ENCODE assay signal across 20 cellular contexts in genomic region chr17:20280051-20280450, GRCh38.
DNase-seq lines count a peak whose midpoint lies in the region; FAIRE-seq and TF ChIP-seq lines count a peak whose summit lies in the region.
"Had no signal": no experiment of that assay in that cellular context is flagged by ENCODE, and none has a peak within 500 bp of the region (broad histone marks: within the 10 kb centered on the region; RNA-seq: fewer than 3 reads in every experiment).

No MANE protein-coding gene starts in this region.

- peaks cover 44% of the 10 kb centered on the region for H3K4me1 Mint-ChIP-seq in T-helper 2 cell treated with Interferon-gamma antibody and Interleukin-4, amounts not matched to agents 5 μg/mL and 100 μg/mL, for 36 hours (ENCODE audit: low read depth)
- H3K4me1 Mint-ChIP-seq in nephron: peaks cover 37% of the 10 kb centered on the region
- H3K4me1 Mint-ChIP-seq: GM23338 had no signal

- H3K9me3 Mint-ChIP-seq in T-helper 2 cell treated with Interferon-gamma antibody and Interleukin-4, amounts not matched to agents 5 μg/mL and 100 μg/mL, for 36 hours: no peaks in the 10 kb centered on the region
- H3K9me3 Mint-ChIP-seq in nephron: no peaks in the 10 kb centered on the region
- H3K9me3 Mint-ChIP-seq: CD4-positive, alpha-beta T cell; GM23338; HFFc6 had no signal

- peak; percentile 38 for FAIRE-seq in HTR-8/SVneo (lab: Jason Lieb, UNC)
- FAIRE-seq: A204.1, GM12892, GM18507, H54 had no signal

- TF ChIP-seq CTCF in nephron (IDR thresholded peaks at IDR 0.05; ENCODE audit: unreplicated experiment in 3 of 3): no peak

- peak overlapping the region; percentile 31 for H3K4me3 Mint-ChIP-seq in T-helper 2 cell treated with Interferon-gamma antibody and Interleukin-4, amounts not matched to agents 5 μg/mL and 100 μg/mL, for 36 hours
- no peak overlapping the region for H3K4me3 Mint-ChIP-seq in nephron
- H3K4me3 Mint-ChIP-seq: CD4-positive, alpha-beta T cell; GM23338; HFFc6 had no signal

- no peaks in the 10 kb centered on the region for H3K27me3 Mint-ChIP-seq in T-helper 2 cell treated with Interferon-gamma antibody and Interleukin-4, amounts not matched to agents 5 μg/mL and 100 μg/mL, for 36 hours (ENCODE audit: low read depth)
- no peaks in the 10 kb centered on the region for H3K27me3 Mint-ChIP-seq in nephron (ENCODE audit: low read depth)
- H3K27me3 Mint-ChIP-seq: CD4-positive, alpha-beta T cell had no signal

- DNase-seq in HTR-8/SVneo (ENCODE audit: insufficient read length, low spot score): no peak
- DNase-seq in T-helper 2 cell treated with Interferon-gamma antibody and Interleukin-4, amounts not matched to agents 5 μg/mL and 100 μg/mL, for 36 hours (ENCODE audit: low spot score): no peak
- no peak for DNase-seq in middle frontal gyrus (ENCODE audit: extremely low spot score, low spot score)
- DNase-seq in stimulated activated CD4-positive, alpha-beta T cell treated with anti-CD3 and anti-CD28 coated beads, Interleukin-1b, Interleukin-23, amount 100 ng/mL, for 48 hours: no peak
- no peak for DNase-seq in hepatic stellate cell (ENCODE audit: low spot score)
- DNase-seq: ACHN; BE2C; C1 segment of cervical spinal cord; CD4-positive, alpha-beta T cell; DMS153; DMS79; GDM1; HFFc6; IMR-90 had no signal

- H3K27ac Mint-ChIP-seq in T-helper 2 cell treated with Interferon-gamma antibody and Interleukin-4, amounts not matched to agents 5 μg/mL and 100 μg/mL, for 36 hours: peak overlapping the region; percentile 4
- peak overlapping the region in 2 of 3 experiments; percentile 15 to 53 for H3K27ac Mint-ChIP-seq in nephron
- H3K27ac Mint-ChIP-seq: CD4-positive, alpha-beta T cell; GM23338; HFFc6 had no signal

- H3K36me3 Mint-ChIP-seq in T-helper 2 cell treated with Interferon-gamma antibody and Interleukin-4, amounts not matched to agents 5 μg/mL and 100 μg/mL, for 36 hours (ENCODE audit: low read depth): peaks cover 1% of the 10 kb centered on the region
- peaks cover 4% of the 10 kb centered on the region for H3K36me3 Mint-ChIP-seq in nephron (ENCODE audit: low read depth)
